Comparison of ENCODE assay signal across 17 cellular contexts in genomic region chr1:89720839-89721238, GRCh38.
DNase-seq lines count a peak whose midpoint lies in the region; ATAC-seq and TF ChIP-seq lines count a peak whose summit lies in the region.
"Had no signal": no experiment of that assay in that cellular context is flagged by ENCODE, and none has a peak within 500 bp of the region (broad histone marks: within the 10 kb centered on the region; RNA-seq: fewer than 3 reads in every experiment).

No MANE protein-coding gene starts in this region.

- BruUV-seq in IMR-90 (replicated peaks; lab: Mats Ljungman, UMichigan), result no TSS peak

- peak overlapping the region; percentile 71 for H3K4me3 Mint-ChIP-seq in activated naive CD4-positive, alpha-beta T cell treated with anti-CD3 and anti-CD28 coated beads, Interleukin-2, amount 50 U/mL, for 24 hours
- peak overlapping the region; percentile 84 for H3K4me3 Mint-ChIP-seq in activated naive CD8-positive, alpha-beta T cell
- H3K4me3 Mint-ChIP-seq in glutamatergic neuron (ENCODE audit: unreplicated experiment), result no peak overlapping the region

- H3K27me3 Mint-ChIP-seq in activated naive CD4-positive, alpha-beta T cell treated with anti-CD3 and anti-CD28 coated beads, Interleukin-2, amount 50 U/mL, for 24 hours, result no peaks in the 10 kb centered on the region
- H3K27me3 Mint-ChIP-seq in activated naive CD8-positive, alpha-beta T cell, result no peaks in the 10 kb centered on the region
- no peaks in the 10 kb centered on the region for H3K27me3 Mint-ChIP-seq in glutamatergic neuron (ENCODE audit: unreplicated experiment)

- TF ChIP-seq RAD21 in IMR-90 (IDR thresholded peaks at IDR 0.05; ENCODE audit: low read length), result no peak

- WGBS in IMR-90 (ENCODE audit: extremely low coverage in 2 of 2, insufficient read length in 1 of 2), 2 experiments, result 83% methylated on average over 1 of the region's 1 CpG; no CpG with 5 or more reads in 1 of the 2 experiments

- dilution Hi-C loops in IMR-90 (cut with HindIII; ENCODE audit: low sequenced_read_pairs, unreplicated experiment), result no loop called here

- no peak overlapping the region for H4K91ac ChIP-seq in IMR-90 (ENCODE audit: insufficient read depth, low read depth, low read length)

- in situ Hi-C loops in IMR-90 (cut with MboI; ENCODE audit: low sequenced_read_pairs) (no loop called here), gastrocnemius medialis (cut with MboI; ENCODE audit: low sequenced_read_pairs in 4 of 4) (no loop called here)

- no peak overlapping the region for H2BK15ac ChIP-seq in IMR-90 (ENCODE audit: low read depth, low read length)

- no peak overlapping the region for H2BK5ac ChIP-seq in IMR-90 (ENCODE audit: low read depth, low read length, poor library complexity, severe bottlenecking)

- peak overlapping the region; percentile 100 for H3K27ac Mint-ChIP-seq in activated naive CD4-positive, alpha-beta T cell treated with anti-CD3 and anti-CD28 coated beads, Interleukin-2, amount 50 U/mL, for 24 hours
- H3K27ac Mint-ChIP-seq in activated naive CD8-positive, alpha-beta T cell, result peak overlapping the region; percentile 99
- no peak overlapping the region for H3K27ac Mint-ChIP-seq in glutamatergic neuron (ENCODE audit: unreplicated experiment)

- H3K27ac ChIP-seq in IMR-90 (ENCODE audit: insufficient read depth, low read length) (no peak overlapping the region), gastrocnemius medialis (peak overlapping the region in 3 of 4 donors; percentile 20 to 60 (median 41))
- H3K27ac ChIP-seq: thoracic aorta had no signal

- DNase-seq in activated naive CD4-positive, alpha-beta T cell treated with Interleukin-2 at 50 U/mL for 16 hours, result no peak
- DNase-seq in IMR-90 (no peak), gastrocnemius medialis (no peak), dedifferentiated amniotic fluid mesenchymal stem cell (ENCODE audit: extremely low spot score) (no peak), glutamatergic neuron (no peak)
- DNase-seq: activated CD4-positive, alpha-beta T cell treated with anti-CD3 and anti-CD28 coated beads, Interleukin-2, amount 50 U/mL, for 1 hour; effector CD4-positive, alpha-beta T cell; NCI-H146; nucleus accumbens; SHP77; stimulated activated CD4-positive, alpha-beta T cell treated with anti-CD3 and anti-CD28 coated beads, Interleukin-2, amount 100 ng/mL, for 48 hours; T-helper 9 cell had no signal

- no peak overlapping the region for H3K4ac ChIP-seq in IMR-90 (ENCODE audit: low read depth, low read length)

- peaks cover 36% of the 10 kb centered on the region for H3K36me3 Mint-ChIP-seq in activated naive CD4-positive, alpha-beta T cell treated with anti-CD3 and anti-CD28 coated beads, Interleukin-2, amount 50 U/mL, for 24 hours
- H3K36me3 Mint-ChIP-seq in activated naive CD8-positive, alpha-beta T cell, result peaks cover 35% of the 10 kb centered on the region
- no peaks in the 10 kb centered on the region for H3K36me3 Mint-ChIP-seq in glutamatergic neuron (ENCODE audit: unreplicated experiment)

- no peak overlapping the region for H3K56ac ChIP-seq in IMR-90 (ENCODE audit: extremely low read depth, insufficient read depth, low read length)

- intact Hi-C loops in IMR-90 (cut with micrococcal nuclease) (loop anchor here (5.0 kb wide), 1 partner anchor 89 kb away; the partner anchor contains the start of gene LRRC8C), gastrocnemius medialis (cut with DNase I; ENCODE audit: low total_unique reads) (no loop called here)

- H3K4me3 ChIP-seq in IMR-90 (ENCODE audit: insufficient read depth, low read depth, low read length) (no peak overlapping the region), gastrocnemius medialis (no peak overlapping the region)
- H3K4me3 ChIP-seq: hepatocyte, thoracic aorta had no signal

- no peak overlapping the region for H2AK5ac ChIP-seq in IMR-90 (ENCODE audit: low read depth, low read length)

- no peaks in the 10 kb centered on the region for H3K27me3 ChIP-seq in IMR-90 (ENCODE audit: control insufficient read depth, insufficient read depth, low read length)
- no peaks in the 10 kb centered on the region for H3K27me3 ChIP-seq in gastrocnemius medialis
- H3K27me3 ChIP-seq: hepatocyte had no signal

- H3K4me1 ChIP-seq in IMR-90 (ENCODE audit: control insufficient read depth, insufficient read depth, low read length) (peaks cover 13% of the 10 kb centered on the region), gastrocnemius medialis (peaks cover 0 to 37% of the 10 kb centered on the region in 2 donors)

- H2BK120ac ChIP-seq in IMR-90 (ENCODE audit: low read depth, low read length), result no peak overlapping the region

- peaks cover 7% of the 10 kb centered on the region for H3K9me3 Mint-ChIP-seq in activated naive CD4-positive, alpha-beta T cell treated with anti-CD3 and anti-CD28 coated beads, Interleukin-2, amount 50 U/mL, for 24 hours
- H3K9me3 Mint-ChIP-seq in activated naive CD8-positive, alpha-beta T cell (ENCODE audit: low read depth), result peaks cover 4% of the 10 kb centered on the region
- H3K9me3 Mint-ChIP-seq in glutamatergic neuron (ENCODE audit: unreplicated experiment), result no peaks in the 10 kb centered on the region

- no peak overlapping the region for H4K8ac ChIP-seq in IMR-90 (ENCODE audit: low read depth in 2 of 2, low read length in 2 of 2)

- H3K14ac ChIP-seq in IMR-90 (replicated peaks; ENCODE audit: low read depth, low read length), result no peak overlapping the region

- H3K9me3 ChIP-seq in IMR-90 (ENCODE audit: control insufficient read depth, insufficient read depth, low read length), result no peaks in the 10 kb centered on the region
- no peaks in the 10 kb centered on the region for H3K9me3 ChIP-seq in gastrocnemius medialis
- H3K9me3 ChIP-seq: thoracic aorta had no signal

- no peak overlapping the region for H3K4me2 ChIP-seq in IMR-90 (ENCODE audit: low read depth, low read length)
- H3K4me2 ChIP-seq: hepatocyte had no signal

- TF ChIP-seq POLR2A in IMR-90 (IDR thresholded peaks at IDR 0.05; ENCODE audit: low read depth, low read length) (no peak), gastrocnemius medialis (IDR thresholded peaks at IDR 0.05) (no peak)

- no peak overlapping the region for H4K5ac ChIP-seq in IMR-90 (ENCODE audit: low read depth, low read length)

- H3K4me1 Mint-ChIP-seq in activated naive CD4-positive, alpha-beta T cell treated with anti-CD3 and anti-CD28 coated beads, Interleukin-2, amount 50 U/mL, for 24 hours, result peaks cover 91% of the 10 kb centered on the region
- H3K4me1 Mint-ChIP-seq in activated naive CD8-positive, alpha-beta T cell (ENCODE audit: low read depth), result peaks cover 95% of the 10 kb centered on the region
- H3K4me1 Mint-ChIP-seq in glutamatergic neuron (ENCODE audit: low read depth, unreplicated experiment), result peaks cover 4% of the 10 kb centered on the region

- TF ChIP-seq CTCF in IMR-90 (conservative IDR thresholded peaks at IDR 0.05; ENCODE audit: low read depth, low read length) (no peak), gastrocnemius medialis (IDR thresholded peaks at IDR 0.05 in 4 of 5, conservative IDR thresholded peaks at IDR 0.05 in 1 of 5) (no peak), glutamatergic neuron (IDR thresholded peaks at IDR 0.05; ENCODE audit: partially characterized antibody, unreplicated experiment) (no peak)

- H2AK9ac ChIP-seq in IMR-90 (replicated peaks; ENCODE audit: low read depth, low read length, poor library complexity), result no peak overlapping the region

- CTCF ChIA-PET in IMR-90 (lab: Yijun Ruan, JAX), result no interaction called here

- H3K23ac ChIP-seq in IMR-90 (ENCODE audit: low read depth, low read length), result no peak overlapping the region

- H3K18ac ChIP-seq in IMR-90 (ENCODE audit: low read depth, low read length), result no peak overlapping the region

- peaks cover 14% of the 10 kb centered on the region for H3K9me1 ChIP-seq in IMR-90 (ENCODE audit: insufficient read depth, low read length)

- H3K36me3 ChIP-seq in IMR-90 (ENCODE audit: control insufficient read depth, insufficient read depth, low read length) (no peaks in the 10 kb centered on the region), gastrocnemius medialis (no peaks in the 10 kb centered on the region)
- H3K36me3 ChIP-seq: thoracic aorta had no signal

- no peak overlapping the region for H2BK20ac ChIP-seq in IMR-90 (ENCODE audit: low read depth, low read length)

- H3K9ac ChIP-seq in IMR-90 (ENCODE audit: low read depth, low read length), result no peak overlapping the region

- H2AFZ ChIP-seq in IMR-90 (replicated peaks; ENCODE audit: low read length, poor library complexity), result no peak overlapping the region
- H2AFZ ChIP-seq: hepatocyte had no signal

- ATAC-seq in IMR-90 (ENCODE audit: low read depth) (no peak), gastrocnemius medialis (no peak), HG02798 (IDR thresholded peaks at IDR 0.05; ENCODE audit: poor library complexity, unreplicated experiment) (no peak)

- peaks cover 13 to 27% of the 10 kb centered on the region in 2 experiments; a peak in 2 of 4 replicates for H3K79me1 ChIP-seq in IMR-90 (ENCODE audit: low read depth in 1 of 2, low read length in 2 of 2)

- H4K20me1 ChIP-seq in IMR-90 (ENCODE audit: insufficient read depth, low read length), result peaks cover 3% of the 10 kb centered on the region; the same call in 1 of the 2 replicates

- POLR2A ChIA-PET in IMR-90 (lab: Charles Lee; ENCODE audit: unreplicated experiment), result no interaction called here

TF ChIP-seq in IMR-90, 13 proteins besides CTCF, POLR2A, EP300 and RAD21:
- TF ChIP-seq MAFK (IDR thresholded peaks at IDR 0.05; ENCODE audit: low read depth, low read length) (peak; percentile 33; the same call in 1 of the 2 replicates), RFX5 (IDR thresholded peaks at IDR 0.05; ENCODE audit: low read depth, low read length) (no peak), USF2 (IDR thresholded peaks at IDR 0.05; ENCODE audit: low read depth, low read length) (no peak)
TF ChIP-seq in IMR-90: peak in this region for 1.
